8 cellular contexts compared by ENCODE assay signal in genomic region chr6:159981171-159981571, GRCh38. TPM values are rescaled to one million over a fixed set of nuclear protein-coding genes. Genes with fewer than 3 reads are reported as not detected.
DNase-seq lines count a peak whose midpoint lies in the region; ATAC-seq and TF ChIP-seq lines count a peak whose summit lies in the region.

No MANE protein-coding gene starts in this region.

- 60 to 73% (median 70%) methylated on average over 6 to 8 of the region's 8 CpGs for WGBS in stomach, 5 donors

- H3K36me3 Mint-ChIP-seq in T-helper 1 cell treated with Interleukin-12 subunit alpha and Interleukin-12 subunit beta and Interleukin-4 antibody, amounts not matched to agents 30 μg/mL and 1 μg/mL, for 36 hours (ENCODE audit: low read depth): peaks cover 1% of the 10 kb centered on the region
- peaks cover 3% of the 10 kb centered on the region for H3K36me3 Mint-ChIP-seq in activated CD4-positive, alpha-beta memory T cell treated with anti-CD3 and anti-CD28 coated beads for 36 hours

- H3K27me3 Mint-ChIP-seq in T-helper 1 cell treated with Interleukin-12 subunit alpha and Interleukin-12 subunit beta and Interleukin-4 antibody, amounts not matched to agents 30 μg/mL and 1 μg/mL, for 36 hours (ENCODE audit: low read depth): no peaks in the 10 kb centered on the region
- no peaks in the 10 kb centered on the region for H3K27me3 Mint-ChIP-seq in activated CD4-positive, alpha-beta memory T cell treated with anti-CD3 and anti-CD28 coated beads for 36 hours

- no peak for TF ChIP-seq POLR2A in stomach (IDR thresholded peaks at IDR 0.05)

- POLR2A ChIA-PET in activated CD4-positive, alpha-beta memory T cell treated with anti-CD3 and anti-CD28 coated beads for 36 hours (lab: Charles Lee): interaction anchor here (0.7 to 1.9 kb wide), 4 partner anchors 9 to 254 kb away, joined by 3 to 6 read pairs (median 4); partner anchors contain the start of genes IGF2R and WTAP

- intact Hi-C loops in activated CD4-positive, alpha-beta memory T cell treated with anti-CD3 and anti-CD28 coated beads for 36 hours (cut with micrococcal nuclease): loop anchor here (1.0 to 5.0 kb wide), 2 partner anchors 8 to 194 kb away; partner anchors contain the start of gene TCP1
- intact Hi-C loops in stomach (cut with DNase I; ENCODE audit: low total_unique reads): no loop called here

- H3K27ac ChIP-seq in layer of hippocampus (ENCODE audit: low read depth, low read length): peak overlapping the region; percentile 38
- peak overlapping the region; percentile 77 to 93 (median 81) for H3K27ac ChIP-seq in stomach

- CTCF ChIA-PET in activated CD4-positive, alpha-beta memory T cell treated with anti-CD3 and anti-CD28 coated beads for 36 hours (lab: Charles Lee): interaction anchor here (1.0 kb wide), 1 partner anchor 11 kb away, joined by 4 read pairs; no protein-coding TSS in a partner anchor

- H3K4me1 Mint-ChIP-seq in T-helper 1 cell treated with Interleukin-12 subunit alpha and Interleukin-12 subunit beta and Interleukin-4 antibody, amounts not matched to agents 30 μg/mL and 1 μg/mL, for 36 hours (ENCODE audit: low read depth): peaks cover 82% of the 10 kb centered on the region
- peaks cover 96% of the 10 kb centered on the region for H3K4me1 Mint-ChIP-seq in activated CD4-positive, alpha-beta memory T cell treated with anti-CD3 and anti-CD28 coated beads for 36 hours (ENCODE audit: low read depth)

- H3K4me1 ChIP-seq in stomach: peaks cover 63 to 97% (median 91%) of the 10 kb centered on the region in 4 donors

- no peak for TF ChIP-seq EP300 in stomach (IDR thresholded peaks at IDR 0.05)

- DNase-seq in T-helper 1 cell (no peak), stomach (no peak), AML-193 (lab: John Stamatoyannopoulos, UW) (no peak), pons (ENCODE audit: low spot score) (no peak)
- peak; percentile 56 for DNase-seq in activated CD4-positive, alpha-beta memory T cell treated with anti-CD3 and anti-CD28 coated beads for 36 hours

- TF ChIP-seq CTCF in stomach (IDR thresholded peaks at IDR 0.05): no peak

- no peak for ATAC-seq in HG03439 (IDR thresholded peaks at IDR 0.05; ENCODE audit: unreplicated experiment)

- H3K4me3 ChIP-seq in stomach: no peak overlapping the region

- no peaks in the 10 kb centered on the region for H3K9me3 ChIP-seq in stomach

- peak overlapping the region; percentile 91 for H3K27ac Mint-ChIP-seq in T-helper 1 cell treated with Interleukin-12 subunit alpha and Interleukin-12 subunit beta and Interleukin-4 antibody, amounts not matched to agents 30 μg/mL and 1 μg/mL, for 36 hours
- H3K27ac Mint-ChIP-seq in activated CD4-positive, alpha-beta memory T cell treated with anti-CD3 and anti-CD28 coated beads for 36 hours: peak overlapping the region; percentile 98

- H3K27me3 ChIP-seq in layer of hippocampus (ENCODE audit: control insufficient read depth, insufficient read depth, low read length) (no peaks in the 10 kb centered on the region), stomach (no peaks in the 10 kb centered on the region)

- peak overlapping the region; percentile 75 for H3K4me3 Mint-ChIP-seq in T-helper 1 cell treated with Interleukin-12 subunit alpha and Interleukin-12 subunit beta and Interleukin-4 antibody, amounts not matched to agents 30 μg/mL and 1 μg/mL, for 36 hours
- peak overlapping the region; percentile 44 for H3K4me3 Mint-ChIP-seq in activated CD4-positive, alpha-beta memory T cell treated with anti-CD3 and anti-CD28 coated beads for 36 hours

- H3K9me3 Mint-ChIP-seq in T-helper 1 cell treated with Interleukin-12 subunit alpha and Interleukin-12 subunit beta and Interleukin-4 antibody, amounts not matched to agents 30 μg/mL and 1 μg/mL, for 36 hours: no peaks in the 10 kb centered on the region
- no peaks in the 10 kb centered on the region for H3K9me3 Mint-ChIP-seq in activated CD4-positive, alpha-beta memory T cell treated with anti-CD3 and anti-CD28 coated beads for 36 hours

- H3K36me3 ChIP-seq in stomach: no peaks in the 10 kb centered on the region

RNA-seq across cellular contexts. Expression of gene IGF2R, which starts 12.3 kb away (rescaled TPM):
- 10 to 100 TPM; 73.5 to 75.5 TPM for total RNA-seq in activated CD4-positive, alpha-beta memory T cell treated with anti-CD3 and anti-CD28 coated beads for 36 hours
- 10 to 100 TPM; 30.3 to 70.5 (median 43.4) TPM for total RNA-seq in stomach
- polyA plus RNA-seq in stomach: 1 to 10 TPM; 2.0 to 9.8 (median 7.7) TPM
